16 cellular contexts compared by ENCODE assay signal in genomic region chr10:97583476-97583875, GRCh38. TPM values are rescaled to one million over a fixed set of nuclear protein-coding genes. Genes with fewer than 3 reads are reported as not detected.
A peak's percentile ranks its signal among the peaks of the same experiment; 100 is the strongest.
DNase-seq lines count a peak whose midpoint lies in the region; ATAC-seq and TF ChIP-seq lines count a peak whose summit lies in the region.
"Had no signal": no experiment of that assay in that cellular context is flagged by ENCODE, and none has a peak within 500 bp of the region (broad histone marks: within the 10 kb centered on the region; RNA-seq: fewer than 3 reads in every experiment).

No MANE protein-coding gene starts in this region.

- H3K36me3 ChIP-seq in left ventricle myocardium inferior (no peaks in the 10 kb centered on the region), neural progenitor cell (no peaks in the 10 kb centered on the region), HAP-1 (replicated peaks) (no peaks in the 10 kb centered on the region)

- no peak overlapping the region for H3K9ac ChIP-seq in neural progenitor cell
- H3K9ac ChIP-seq: KMS-11 had no signal

- ATAC-seq in Right ventricle myocardium inferior, result no peak
- no peak for ATAC-seq in GM19324 (IDR thresholded peaks at IDR 0.05; ENCODE audit: low FRiP score, unreplicated experiment)
- ATAC-seq: T-cell had no signal

- H2AFZ ChIP-seq in neural progenitor cell (replicated peaks), result peak overlapping the region; percentile 73

- H3K4me1 ChIP-seq in left ventricle myocardium inferior, result peaks cover 41% of the 10 kb centered on the region
- H3K4me1 ChIP-seq in neural progenitor cell, result no peaks in the 10 kb centered on the region
- H3K4me1 ChIP-seq in HAP-1, result no peaks in the 10 kb centered on the region

- no peak overlapping the region for H3K4me3 Mint-ChIP-seq in neural progenitor cell
- H3K4me3 Mint-ChIP-seq: neural crest cell, T-cell had no signal

- H3K4me3 ChIP-seq in left ventricle myocardium inferior (no peak overlapping the region), dorsolateral prefrontal cortex (peak overlapping the region in 6 of 59 donors; percentile 20 to 50 (median 40)), neural progenitor cell (no peak overlapping the region), HAP-1 (no peak overlapping the region)

- H3K4me2 ChIP-seq in neural progenitor cell, result no peak overlapping the region
- H3K4me2 ChIP-seq: KMS-11 had no signal

- H3F3A ChIP-seq in neural progenitor cell (ENCODE audit: low read depth), result no peaks in the 10 kb centered on the region

- no peaks in the 10 kb centered on the region for H3K27me3 ChIP-seq in left ventricle myocardium inferior (ENCODE audit: low read depth)
- no peaks in the 10 kb centered on the region for H3K27me3 ChIP-seq in dorsolateral prefrontal cortex
- no peaks in the 10 kb centered on the region for H3K27me3 ChIP-seq in neural progenitor cell
- no peaks in the 10 kb centered on the region for H3K27me3 ChIP-seq in HAP-1 (ENCODE audit: low read depth)

- intact Hi-C loops in left ventricle myocardium inferior (cut with micrococcal nuclease), result no loop called here
- intact Hi-C loops in Right ventricle myocardium inferior (cut with DNase I), result no loop called here
- intact Hi-C loops in dorsolateral prefrontal cortex (cut with DNase I), result no loop called here

- no peak for TF ChIP-seq CTCF in left ventricle myocardium inferior (IDR thresholded peaks at IDR 0.05; ENCODE audit: borderline replicate concordance)
- TF ChIP-seq CTCF in dorsolateral prefrontal cortex (IDR thresholded peaks at IDR 0.05 in 54 of 56, conservative IDR thresholded peaks at IDR 0.05 in 2 of 56; ENCODE audit: low read depth in 1 of 56, partially characterized antibody in 56 of 56), result no peak
- TF ChIP-seq CTCF in neural progenitor cell (IDR thresholded peaks at IDR 0.05), result no peak

- no peaks in the 10 kb centered on the region for H3K79me2 ChIP-seq in neural progenitor cell (ENCODE audit: low read depth)

- no peaks in the 10 kb centered on the region for H3K9me3 Mint-ChIP-seq in neural progenitor cell
- H3K9me3 Mint-ChIP-seq: neural crest cell, T-cell had no signal

- in situ Hi-C loops in HAP-1 (cut with MboI; ENCODE audit: low sequenced_read_pairs), result no loop called here

- H3K27ac Mint-ChIP-seq in neural progenitor cell, result no peak overlapping the region
- H3K27ac Mint-ChIP-seq: T-cell had no signal

- H3K9me3 ChIP-seq in left ventricle myocardium inferior (replicated peaks) (no peaks in the 10 kb centered on the region), neural progenitor cell (ENCODE audit: low read depth) (no peaks in the 10 kb centered on the region), HAP-1 (no peaks in the 10 kb centered on the region)

- H3K27ac ChIP-seq in left ventricle myocardium inferior (replicated peaks), result peak overlapping the region; percentile 94
- H3K27ac ChIP-seq in dorsolateral prefrontal cortex, result peak overlapping the region in 48 of 59 donors; percentile 12 to 92 (median 77)
- no peak overlapping the region for H3K27ac ChIP-seq in neural progenitor cell
- H3K27ac ChIP-seq: KMS-11 had no signal

- peaks cover 5% of the 10 kb centered on the region for H3K27me3 Mint-ChIP-seq in neural progenitor cell (ENCODE audit: insufficient read depth, low read depth)

- H3K36me3 Mint-ChIP-seq in neural progenitor cell, result no peaks in the 10 kb centered on the region
- H3K36me3 Mint-ChIP-seq: T-cell had no signal

- H3K4me1 Mint-ChIP-seq in neural progenitor cell, result peaks cover 14% of the 10 kb centered on the region
- H3K4me1 Mint-ChIP-seq: T-cell had no signal

- DNase-seq in left ventricle myocardium inferior (no peak), Right ventricle myocardium inferior (ENCODE audit: missing footprints) (no peak), dorsolateral prefrontal cortex (no peak), neural progenitor cell (ENCODE audit: low spot score) (no peak), HT-29 (ENCODE audit: low spot score) (no peak), HAP-1 (ENCODE audit: low spot score in 2 of 2) (no peak)
- no peak for DNase-seq in stimulated activated CD4-positive, alpha-beta T cell treated with anti-CD3 and anti-CD28 coated beads, Interleukin-1b, Interleukin-23, amount 100 ng/mL, for 48 hours
- DNase-seq: activated CD4-positive, alpha-beta T cell treated with anti-CD3 and anti-CD28 coated beads for 48 hours; DMS153; MV-4-11; NCI-H1694 treated with DMSO at 0.1 percent for 48 hours; NCI-H748 treated with DMSO at 0.1 percent for 48 hours; T-cell had no signal

- no peaks in the 10 kb centered on the region for H4K20me1 ChIP-seq in neural progenitor cell (ENCODE audit: low read depth)

RNA-seq across cellular contexts. Expression of gene HOGA1, which starts 0.7 kb away (rescaled TPM):
- total RNA-seq in left ventricle myocardium inferior, result 47.1 TPM
- 15.6 TPM for total RNA-seq in Right ventricle myocardium inferior
- total RNA-seq in dorsolateral prefrontal cortex, result 10 to 100 TPM in 3 of 120 experiments, 1 to 10 TPM in 117; 1.1 to 13.6 (median 4.2) TPM
- total RNA-seq in neural progenitor cell (ENCODE audit: low replicate concordance), result 0.17 and 1.2 TPM in 2 replicates
- total RNA-seq in HT-29 (2014; rRNA removed; shearing (Covaris generic)), result 0.26 and 0.36 TPM in 2 replicates

RNA-seq across cellular contexts. Expression of gene C10orf62, which starts 6.0 kb away (rescaled TPM):
- total RNA-seq in left ventricle myocardium inferior, result 1.5 TPM
- total RNA-seq in Right ventricle myocardium inferior, result 0.97 TPM
- total RNA-seq in dorsolateral prefrontal cortex, result 1 to 10 TPM in 34 of 120 experiments, under 1 TPM in 48, not detected in 38; 0.34 to 2.5 (median 0.89) TPM
- not detected in 2 replicates for total RNA-seq in neural progenitor cell (ENCODE audit: low replicate concordance)
- not detected in 2 replicates for total RNA-seq in HT-29 (2014; rRNA removed; shearing (Covaris generic))
- total RNA-seq: neural crest cell, T-cell had no signal

RNA-seq across cellular contexts. Expression of gene ANKRD2, which starts 10.9 kb away (rescaled TPM):
- total RNA-seq in left ventricle myocardium inferior (969 TPM), Right ventricle myocardium inferior (418 TPM), dorsolateral prefrontal cortex (1 to 10 TPM in 111 of 120 experiments, under 1 TPM in 9; 0.43 to 9.5 (median 2.8) TPM), neural progenitor cell (ENCODE audit: low replicate concordance) (not detected in 2 replicates)
- 0.23 TPM in 1 of 2 replicates, not detected in the other for total RNA-seq in HT-29 (2014; rRNA removed; shearing (Covaris generic))
- total RNA-seq: neural crest cell had no signal

RNA-seq across cellular contexts. Expression of gene MORN4, which starts 49.8 kb away (rescaled TPM):
- 13.9 TPM for total RNA-seq in left ventricle myocardium inferior
- total RNA-seq in Right ventricle myocardium inferior, result 8.0 TPM
- total RNA-seq in dorsolateral prefrontal cortex, result 10 to 100 TPM; 13.6 to 56.9 (median 33.3) TPM
- 23.8 and 29.3 TPM in 2 replicates for total RNA-seq in neural progenitor cell (ENCODE audit: low replicate concordance)
- total RNA-seq in HT-29 (2014; rRNA removed; shearing (Covaris generic)), result 0.29 and 1.2 TPM in 2 replicates

RNA-seq across cellular contexts. Expression of gene PI4K2A, which starts 57.0 kb away (rescaled TPM):
- 12.4 TPM for total RNA-seq in left ventricle myocardium inferior
- 11.0 TPM for total RNA-seq in Right ventricle myocardium inferior
- total RNA-seq in dorsolateral prefrontal cortex, result 10 to 100 TPM; 17.4 to 40.1 (median 31.7) TPM
- 11.9 and 20.3 TPM in 2 replicates for total RNA-seq in neural progenitor cell (ENCODE audit: low replicate concordance)
- total RNA-seq in HT-29 (2014; rRNA removed; shearing (Covaris generic)), result 10.4 and 11.2 TPM in 2 replicates

Comparison
In these comparisons a context has a peak if more than half of its experiments do, and no peak if none do; other contexts are left out.
1. RNA of gene ANKRD2, which starts 10.9 kb away (total RNA-seq): 969 TPM in left ventricle myocardium inferior (single experiment) and 418 TPM in Right ventricle myocardium inferior (single experiment); 0.43 to 9.5 TPM in dorsolateral prefrontal cortex, 0.23 TPM in HT-29 and not detected in neural progenitor cell; every median in the first group is over 10 times any median in the second.